Comparison of ENCODE assay signal across 8 cellular contexts in the genomic region with DNA sequence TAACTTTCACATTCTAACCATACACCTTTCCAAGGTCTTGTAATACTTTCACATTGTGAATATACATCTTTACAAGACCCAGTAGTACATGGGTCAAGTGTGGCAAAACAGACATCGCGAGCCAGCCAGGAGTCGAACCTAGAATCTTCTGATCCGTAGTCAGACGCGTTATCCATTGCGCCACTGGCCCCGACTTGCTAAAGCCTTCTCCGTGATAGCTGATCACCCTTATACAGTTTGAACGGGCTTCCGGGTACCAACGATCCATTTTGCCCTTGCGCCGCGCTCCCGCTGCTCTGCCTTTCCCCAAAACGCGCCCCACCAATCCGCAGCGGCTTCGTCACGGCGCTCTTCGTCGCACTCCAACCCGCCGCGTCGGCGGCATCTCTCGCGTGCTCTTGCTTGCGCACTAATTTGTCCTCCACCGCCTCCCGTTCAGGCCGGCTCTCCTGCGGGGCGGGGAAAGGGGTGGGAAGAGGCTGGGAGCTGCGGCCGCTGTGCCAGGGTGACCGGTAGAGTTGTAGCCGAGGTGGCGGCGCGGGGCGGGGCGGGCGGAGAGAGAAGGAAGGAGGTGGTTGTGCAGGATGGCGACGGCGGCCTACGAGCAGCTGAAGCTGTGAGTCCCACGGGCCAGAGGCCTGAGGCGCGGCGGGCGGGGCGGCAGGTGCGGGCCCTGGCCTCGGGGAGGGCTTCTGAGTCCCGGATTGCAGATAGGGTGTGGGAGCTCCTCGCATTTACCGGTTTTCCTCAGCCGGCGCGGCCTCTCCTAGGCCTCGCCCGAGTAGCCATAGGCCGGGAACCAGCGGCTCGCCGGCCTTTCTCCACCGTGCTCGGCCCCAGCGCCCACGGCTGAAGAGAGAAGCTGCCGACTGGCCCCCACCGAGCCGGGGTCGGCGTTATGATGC. TPM values are rescaled to one million over a fixed set of nuclear protein-coding genes. Genes with fewer than 3 reads are reported as not detected.
DNase-seq lines count a peak whose midpoint lies in the region; ATAC-seq and TF ChIP-seq lines count a peak whose summit lies in the region.

A gene with protein sequence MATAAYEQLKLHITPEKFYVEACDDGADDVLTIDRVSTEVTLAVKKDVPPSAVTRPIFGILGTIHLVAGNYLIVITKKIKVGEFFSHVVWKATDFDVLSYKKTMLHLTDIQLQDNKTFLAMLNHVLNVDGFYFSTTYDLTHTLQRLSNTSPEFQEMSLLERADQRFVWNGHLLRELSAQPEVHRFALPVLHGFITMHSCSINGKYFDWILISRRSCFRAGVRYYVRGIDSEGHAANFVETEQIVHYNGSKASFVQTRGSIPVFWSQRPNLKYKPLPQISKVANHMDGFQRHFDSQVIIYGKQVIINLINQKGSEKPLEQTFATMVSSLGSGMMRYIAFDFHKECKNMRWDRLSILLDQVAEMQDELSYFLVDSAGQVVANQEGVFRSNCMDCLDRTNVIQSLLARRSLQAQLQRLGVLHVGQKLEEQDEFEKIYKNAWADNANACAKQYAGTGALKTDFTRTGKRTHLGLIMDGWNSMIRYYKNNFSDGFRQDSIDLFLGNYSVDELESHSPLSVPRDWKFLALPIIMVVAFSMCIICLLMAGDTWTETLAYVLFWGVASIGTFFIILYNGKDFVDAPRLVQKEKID (plus strand): TSS at position 515 of the 905 bp plus-strand sequence. CDS start 70 bp downstream, at position 585.

- no peak for TF ChIP-seq CTCF in esophagus squamous epithelium (IDR thresholded peaks at IDR 0.05)

- H3K9me2 ChIP-seq in Karpas-422 (replicated peaks; ENCODE audit: insufficient read depth, low read length): no peaks in the 10 kb centered on the region

- H2AFZ ChIP-seq in Karpas-422 (ENCODE audit: low read length): peak within 1 kb of the TSS; percentile 72

- peak; percentile 87 for ATAC-seq in GM21825 (IDR thresholded peaks at IDR 0.05; ENCODE audit: unreplicated experiment)

- H3K27me3 ChIP-seq in Karpas-422 (ENCODE audit: low read length) (no peaks in the 10 kb centered on the region), esophagus squamous epithelium (no peaks in the 10 kb centered on the region)

- intact Hi-C loops in esophagus squamous epithelium (cut with DNase I): no loop called here

- H3K9me3 ChIP-seq in Karpas-422 (ENCODE audit: low read length): no peaks in the 10 kb centered on the region
- no peaks in the 10 kb centered on the region for H3K9me3 ChIP-seq in esophagus squamous epithelium

- peak in 2 of 4 donors; percentile 69 to 84 for TF ChIP-seq POLR2A in esophagus squamous epithelium (IDR thresholded peaks at IDR 0.05)

- H3K36me3 ChIP-seq in Karpas-422 (ENCODE audit: insufficient read depth, low read length): peaks cover 27% of the 10 kb centered on the region
- H3K36me3 ChIP-seq in esophagus squamous epithelium: peaks cover 0 to 9% (median 0%) of the 10 kb centered on the region in 3 donors

- H3K4me2 ChIP-seq in Karpas-422 (ENCODE audit: low read depth, low read length, poor library complexity, severe bottlenecking): peak within 1 kb of the TSS; percentile 84

- H3K27ac ChIP-seq in Karpas-422 (ENCODE audit: low read length) (peak within 1 kb of the TSS; percentile 80), esophagus squamous epithelium (peak within 1 kb of the TSS; percentile 92 to 95 (median 94))

- peaks cover 49% of the 10 kb centered on the region for H3K79me2 ChIP-seq in Karpas-422 (ENCODE audit: low read length)

- peaks cover 37% of the 10 kb centered on the region for H3K4me1 ChIP-seq in Karpas-422 (ENCODE audit: low read length)
- H3K4me1 ChIP-seq in esophagus squamous epithelium: peaks cover 24 to 63% (median 36%) of the 10 kb centered on the region in 3 donors

- H3K4me3 ChIP-seq in Karpas-422 (ENCODE audit: low read length): peak within 1 kb of the TSS; percentile 81
- H3K4me3 ChIP-seq in esophagus squamous epithelium: peak within 1 kb of the TSS; percentile 78 to 85 (median 84)

- 0% methylated on average over 29 to 49 of the region's 81 CpGs for WGBS in esophagus squamous epithelium, 2 donors

- H4K20me1 ChIP-seq in Karpas-422 (ENCODE audit: insufficient read depth, low read depth, low read length): 0 out of 2 replicates have a peak, but pooled peaks cover 5% of the 10 kb centered on the region

- DNase-seq in DMS79 treated with DMSO at 0.1 percent for 48 hours (lab: John Stamatoyannopoulos, UW) (peak; percentile 92), Karpas-422 (peak; percentile 100), RKO (ENCODE audit: low spot score) (peak; percentile 98), activated T-helper 1 cell treated with Interleukin-2 at 50 U/mL for 16 hours (ENCODE audit: low read depth) (peak; percentile 93), esophagus squamous epithelium (lab: John Stamatoyannopoulos, UW) (peak; percentile 89), myocyte (ENCODE audit: low read depth) (peak; percentile 99)
- peak; percentile 93 to 97 for DNase-seq in stimulated activated CD8-positive, alpha-beta memory T cell treated with anti-CD3 and anti-CD28 coated beads, Interleukin-7, amount 100 ng/mL, for 48 hours (ENCODE audit: extremely low read depth in 1 of 2, low read depth in 1 of 2)

- peak within 1 kb of the TSS; percentile 93 for H3K9ac ChIP-seq in Karpas-422 (ENCODE audit: low read length)

RNA-seq across cellular contexts. Expression of the gene that starts here (rescaled TPM):
- 41.9 and 61.8 TPM in 2 replicates for total RNA-seq in Karpas-422 (2014; rRNA removed; shearing (Covaris generic); ENCODE audit: low replicate concordance)
- total RNA-seq in esophagus squamous epithelium (10 to 100 TPM; 22.7 to 42.2 (median 27.2) TPM), myocyte (18.0 and 30.3 TPM in 2 replicates)
- 16.4 TPM for polyA plus RNA-seq in myocyte (2012)

Comparison
In these comparisons a context has a peak if more than half of its experiments do, and no peak if none do; other contexts are left out.
1. Peak in every context shown above with its lines: DNase-seq, ATAC-seq, H3K4me3 ChIP-seq and H3K27ac ChIP-seq.